ENCODE assay signal across 8 cellular contexts in the genomic region with DNA sequence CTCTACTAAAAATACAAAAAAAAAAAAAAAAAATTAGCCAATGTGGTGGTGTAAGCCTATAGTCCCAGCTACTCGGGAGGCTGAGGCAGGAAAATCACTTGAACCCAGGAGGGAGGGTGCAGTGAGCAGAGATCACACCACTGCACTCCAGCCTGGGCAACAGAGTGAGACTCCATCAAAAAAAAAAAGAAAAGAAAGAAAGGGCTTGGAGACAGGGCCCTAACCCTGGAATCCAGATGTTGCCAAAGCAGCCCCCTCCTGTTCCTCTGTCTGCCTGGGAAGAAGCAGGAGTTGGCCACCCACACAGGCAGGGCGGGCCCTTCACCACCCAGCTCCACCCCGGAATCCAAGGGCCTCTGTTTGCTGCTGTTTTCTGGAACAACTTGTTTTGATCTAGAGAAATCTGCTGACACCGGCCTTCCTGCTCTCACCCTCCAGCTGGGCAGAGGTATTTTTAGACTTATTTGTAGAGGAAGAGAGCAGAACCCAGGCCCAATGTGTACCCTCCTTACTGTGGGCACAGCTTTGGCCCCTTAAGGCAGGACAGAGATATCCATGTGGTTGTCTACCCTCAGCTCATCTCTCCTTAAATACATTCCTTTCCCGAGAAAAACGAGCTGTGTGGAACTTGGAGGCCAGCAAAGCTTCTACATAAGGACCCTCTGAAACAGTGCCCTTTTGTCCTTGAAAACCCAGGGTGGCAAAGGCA. TPM values are rescaled to one million over a fixed set of nuclear protein-coding genes. Genes with fewer than 3 reads are reported as not detected.
A peak's percentile ranks its signal among the peaks of the same experiment; 100 is the strongest.
DNase-seq lines count a peak whose midpoint lies in the region; ATAC-seq, FAIRE-seq and TF ChIP-seq lines count a peak whose summit lies in the region.

No MANE protein-coding gene starts in this region.

- H3K79me2 ChIP-seq in OCI-LY7 (ENCODE audit: insufficient read depth, low read depth, low read length), result peaks cover 66% of the 10 kb centered on the region

- no peak overlapping the region for H3K4me3 ChIP-seq in HAP-1
- H3K4me3 ChIP-seq in OCI-LY7 (ENCODE audit: low read depth, low read length, poor library complexity, severe bottlenecking), result peak overlapping the region; percentile 73
- peak overlapping the region; percentile 69 for H3K4me3 ChIP-seq in fibroblast of villous mesenchyme (ENCODE audit: low read depth, low read length)

- H2AFZ ChIP-seq in OCI-LY7 (ENCODE audit: low read length), result no peak overlapping the region

- H3K4me1 ChIP-seq in HAP-1, result peaks cover 50% of the 10 kb centered on the region
- H3K4me1 ChIP-seq in OCI-LY7 (ENCODE audit: insufficient read depth, low read length, poor library complexity, severe bottlenecking), result peaks cover 67% of the 10 kb centered on the region

- H3K9me2 ChIP-seq in OCI-LY7 (ENCODE audit: insufficient read depth, low read length), result no peaks in the 10 kb centered on the region

- H3K27me3 Mint-ChIP-seq in activated naive CD4-positive, alpha-beta T cell treated with anti-CD3 and anti-CD28 coated beads for 36 hours (ENCODE audit: low read depth), result peaks cover 14% of the 10 kb centered on the region
- H3K27me3 Mint-ChIP-seq in neural crest cell (ENCODE audit: low read depth), result peaks cover 22% of the 10 kb centered on the region

- H3K36me3 ChIP-seq in HAP-1 (replicated peaks) (peaks cover 22% of the 10 kb centered on the region), OCI-LY7 (ENCODE audit: insufficient read depth, low read length) (peaks cover 21% of the 10 kb centered on the region)

- H3K4me2 ChIP-seq in OCI-LY7 (ENCODE audit: low read length), result peak overlapping the region; percentile 91

- H3K27ac ChIP-seq in OCI-LY7 (ENCODE audit: low read depth, low read length, poor library complexity, severe bottlenecking), result peak overlapping the region; percentile 97

- H3K9me3 ChIP-seq in HAP-1 (peaks cover 3% of the 10 kb centered on the region; the same call in 1 of the 2 replicates), OCI-LY7 (ENCODE audit: low read length) (no peaks in the 10 kb centered on the region)

- POLR2A ChIA-PET in OCI-LY7 (lab: Charles Lee), result interaction anchor here (0.8 to 11.5 kb wide), 15 partner anchors 9 to 91 kb away, joined by 3 to 237 read pairs (median 7); a partner anchor contains a TSS

- BruUV-seq in OCI-LY7 (replicated peaks; lab: Mats Ljungman, UMichigan), result no TSS peak

- peak overlapping the region; percentile 100 for H3K4me3 Mint-ChIP-seq in activated naive CD4-positive, alpha-beta T cell treated with anti-CD3 and anti-CD28 coated beads for 36 hours
- peak overlapping the region; percentile 82 for H3K4me3 Mint-ChIP-seq in neural crest cell

- 0 out of 2 replicates have a peak, but pooled peaks cover 9% of the 10 kb centered on the region for H4K20me1 ChIP-seq in OCI-LY7 (ENCODE audit: insufficient read depth, low read length)

- no peak for FAIRE-seq in urothelium cell line (lab: Jason Lieb, UNC)

- no peak for ATAC-seq in HG03196 (IDR thresholded peaks at IDR 0.05; ENCODE audit: unreplicated experiment)

- intact Hi-C loops in OCI-LY7 (cut with micrococcal nuclease; ENCODE audit: unreplicated experiment), result loop anchor here (1.0 to 5.0 kb wide), 2 partner anchors 23 to 53 kb away; no protein-coding TSS in a partner anchor
- intact Hi-C loops in activated naive CD4-positive, alpha-beta T cell treated with anti-CD3 and anti-CD28 coated beads for 36 hours (cut with micrococcal nuclease), result loop anchor here (1.0 to 5.0 kb wide), 5 partner anchors 7 to 1197 kb away; a partner anchor contains a TSS

- CTCF ChIA-PET in OCI-LY7 (lab: Charles Lee; ENCODE audit: unreplicated experiment), result interaction anchor here (0.5 to 1.8 kb wide), 4 partner anchors 22 to 79 kb away, joined by 3 to 5 read pairs (median 3); a partner anchor contains a TSS
- CTCF ChIA-PET in activated naive CD4-positive, alpha-beta T cell treated with anti-CD3 and anti-CD28 coated beads for 36 hours (lab: Charles Lee), result interaction anchor here (0.6 to 16.8 kb wide), 8 partner anchors 10 to 84 kb away, joined by 3 to 359 read pairs (median 6); a partner anchor contains a TSS

- TF ChIP-seq CTCF in OCI-LY7 (conservative IDR thresholded peaks at IDR 0.05; ENCODE audit: low read length) (no peak), fibroblast of villous mesenchyme (IDR thresholded peaks at IDR 0.05; ENCODE audit: insufficient read depth, low read depth, low read length) (no peak), neural crest cell (conservative IDR thresholded peaks at IDR 0.05) (no peak)

- in situ Hi-C loops in HAP-1 (cut with MboI; ENCODE audit: low sequenced_read_pairs), result loop anchor here (5.0 kb wide), 1 partner anchor 87 kb away; no protein-coding TSS in a partner anchor

- H3K4me1 Mint-ChIP-seq in activated naive CD4-positive, alpha-beta T cell treated with anti-CD3 and anti-CD28 coated beads for 36 hours (ENCODE audit: low read depth), result peaks cover 43% of the 10 kb centered on the region
- peaks cover 89% of the 10 kb centered on the region for H3K4me1 Mint-ChIP-seq in neural crest cell

- no peaks in the 10 kb centered on the region for H3K27me3 ChIP-seq in HAP-1 (ENCODE audit: low read depth)

- DNase-seq in Ammon's horn (ENCODE audit: low spot score) (peak; percentile 94), HAP-1 (ENCODE audit: low spot score in 2 of 2) (peak; percentile 66 to 82), OCI-LY7 (ENCODE audit: low spot score) (peak; percentile 75), fibroblast of villous mesenchyme (ENCODE audit: low read depth) (peak; percentile 99), neural crest cell (ENCODE audit: low read depth, low spot score) (no peak), urothelium cell line (ENCODE audit: low spot score) (peak; percentile 75)
- DNase-seq in activated naive CD4-positive, alpha-beta T cell treated with anti-CD3 and anti-CD28 coated beads for 36 hours, result peak; percentile 87

- peak overlapping the region; percentile 99 for H3K27ac Mint-ChIP-seq in activated naive CD4-positive, alpha-beta T cell treated with anti-CD3 and anti-CD28 coated beads for 36 hours
- H3K27ac Mint-ChIP-seq in neural crest cell (ENCODE audit: unreplicated experiment), result peak overlapping the region; percentile 81

- no peaks in the 10 kb centered on the region for H3K9me3 Mint-ChIP-seq in activated naive CD4-positive, alpha-beta T cell treated with anti-CD3 and anti-CD28 coated beads for 36 hours
- no peaks in the 10 kb centered on the region for H3K9me3 Mint-ChIP-seq in neural crest cell

- peaks cover 43% of the 10 kb centered on the region for H3K36me3 Mint-ChIP-seq in activated naive CD4-positive, alpha-beta T cell treated with anti-CD3 and anti-CD28 coated beads for 36 hours (ENCODE audit: low read depth)
- no peaks in the 10 kb centered on the region for H3K36me3 Mint-ChIP-seq in neural crest cell (ENCODE audit: low read depth)

RNA-seq across cellular contexts. Expression of a gene that starts 2.7 kb away (rescaled TPM):
- 30.1 and 52.2 TPM in 2 replicates for total RNA-seq in OCI-LY7 (2014; rRNA removed; shearing (Covaris generic))
- 390 and 440 TPM in 2 replicates for total RNA-seq in OCI-LY7 (2022)
- 100 to 1,000 TPM; 693 to 750 TPM for total RNA-seq in activated naive CD4-positive, alpha-beta T cell treated with anti-CD3 and anti-CD28 coated beads for 36 hours
- total RNA-seq in fibroblast of villous mesenchyme, result 413 and 487 TPM in 2 replicates
- total RNA-seq in neural crest cell, result 29.8 and 37.2 TPM in 2 replicates

RNA-seq across cellular contexts. Expression of a gene that starts 33.5 kb away (rescaled TPM):
- total RNA-seq in OCI-LY7 (2014; rRNA removed; shearing (Covaris generic)), result 36.7 and 55.8 TPM in 2 replicates
- total RNA-seq in OCI-LY7 (2022) (31.5 and 37.6 TPM in 2 replicates), fibroblast of villous mesenchyme (44.5 and 60.6 TPM in 2 replicates), neural crest cell (25.6 and 29.0 TPM in 2 replicates)
- 10 to 100 TPM; 38.2 to 40.0 TPM for total RNA-seq in activated naive CD4-positive, alpha-beta T cell treated with anti-CD3 and anti-CD28 coated beads for 36 hours

RNA-seq across cellular contexts. Expression of a gene that starts 37.5 kb away (rescaled TPM):
- total RNA-seq in OCI-LY7 (2014; rRNA removed; shearing (Covaris generic)), result 5.9 and 7.0 TPM in 2 replicates
- 20.7 and 24.0 TPM in 2 replicates for total RNA-seq in OCI-LY7 (2022)
- 10 to 100 TPM; 10.4 to 12.1 TPM for total RNA-seq in activated naive CD4-positive, alpha-beta T cell treated with anti-CD3 and anti-CD28 coated beads for 36 hours
- total RNA-seq in fibroblast of villous mesenchyme, result 1.7 and 2.9 TPM in 2 replicates
- total RNA-seq in neural crest cell, result 1.5 and 1.8 TPM in 2 replicates
